ENCODE assay signal across 1 cellular context in the genomic region with DNA sequence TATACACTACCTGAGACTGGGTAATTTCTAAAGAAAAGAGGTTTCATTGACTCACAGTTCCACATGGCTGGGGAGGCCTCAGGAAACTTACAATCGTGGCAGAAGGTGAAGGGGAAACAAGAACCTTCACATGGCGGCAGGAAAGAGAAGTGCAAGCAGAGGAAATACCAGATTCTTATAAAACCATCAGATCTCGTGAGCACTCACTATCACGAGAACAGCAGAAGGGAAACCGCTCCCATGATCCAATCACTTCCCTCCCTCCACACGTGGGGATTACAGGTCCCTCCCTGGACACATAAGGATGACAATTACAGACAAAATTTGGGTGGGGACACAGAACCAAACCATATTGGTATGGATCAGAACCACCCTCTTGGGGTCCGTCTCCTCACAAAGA.
TF ChIP-seq lines count a peak whose summit lies in the region.

No MANE protein-coding gene starts in this region.

TF ChIP-seq in GM23338, 12 proteins besides CTCF, POLR2A, EP300 and RAD21 (continued from another document):
- TF ChIP-seq, protein P1, sequence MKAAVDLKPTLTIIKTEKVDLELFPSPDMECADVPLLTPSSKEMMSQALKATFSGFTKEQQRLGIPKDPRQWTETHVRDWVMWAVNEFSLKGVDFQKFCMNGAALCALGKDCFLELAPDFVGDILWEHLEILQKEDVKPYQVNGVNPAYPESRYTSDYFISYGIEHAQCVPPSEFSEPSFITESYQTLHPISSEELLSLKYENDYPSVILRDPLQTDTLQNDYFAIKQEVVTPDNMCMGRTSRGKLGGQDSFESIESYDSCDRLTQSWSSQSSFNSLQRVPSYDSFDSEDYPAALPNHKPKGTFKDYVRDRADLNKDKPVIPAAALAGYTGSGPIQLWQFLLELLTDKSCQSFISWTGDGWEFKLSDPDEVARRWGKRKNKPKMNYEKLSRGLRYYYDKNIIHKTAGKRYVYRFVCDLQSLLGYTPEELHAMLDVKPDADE (IDR thresholded peaks at IDR 0.05) = no peak
- TF ChIP-seq CREB1 (CRISPR knock-in tag; IDR thresholded peaks at IDR 0.05; ENCODE audit: low read depth) (no peak), ZNF331 (CRISPR knock-in tag; IDR thresholded peaks at IDR 0.05; ENCODE audit: low read depth) (no peak), STAT1 (IDR thresholded peaks at IDR 0.05; ENCODE audit: unreplicated experiment) (no peak)
- TF ChIP-seq, protein P2, sequence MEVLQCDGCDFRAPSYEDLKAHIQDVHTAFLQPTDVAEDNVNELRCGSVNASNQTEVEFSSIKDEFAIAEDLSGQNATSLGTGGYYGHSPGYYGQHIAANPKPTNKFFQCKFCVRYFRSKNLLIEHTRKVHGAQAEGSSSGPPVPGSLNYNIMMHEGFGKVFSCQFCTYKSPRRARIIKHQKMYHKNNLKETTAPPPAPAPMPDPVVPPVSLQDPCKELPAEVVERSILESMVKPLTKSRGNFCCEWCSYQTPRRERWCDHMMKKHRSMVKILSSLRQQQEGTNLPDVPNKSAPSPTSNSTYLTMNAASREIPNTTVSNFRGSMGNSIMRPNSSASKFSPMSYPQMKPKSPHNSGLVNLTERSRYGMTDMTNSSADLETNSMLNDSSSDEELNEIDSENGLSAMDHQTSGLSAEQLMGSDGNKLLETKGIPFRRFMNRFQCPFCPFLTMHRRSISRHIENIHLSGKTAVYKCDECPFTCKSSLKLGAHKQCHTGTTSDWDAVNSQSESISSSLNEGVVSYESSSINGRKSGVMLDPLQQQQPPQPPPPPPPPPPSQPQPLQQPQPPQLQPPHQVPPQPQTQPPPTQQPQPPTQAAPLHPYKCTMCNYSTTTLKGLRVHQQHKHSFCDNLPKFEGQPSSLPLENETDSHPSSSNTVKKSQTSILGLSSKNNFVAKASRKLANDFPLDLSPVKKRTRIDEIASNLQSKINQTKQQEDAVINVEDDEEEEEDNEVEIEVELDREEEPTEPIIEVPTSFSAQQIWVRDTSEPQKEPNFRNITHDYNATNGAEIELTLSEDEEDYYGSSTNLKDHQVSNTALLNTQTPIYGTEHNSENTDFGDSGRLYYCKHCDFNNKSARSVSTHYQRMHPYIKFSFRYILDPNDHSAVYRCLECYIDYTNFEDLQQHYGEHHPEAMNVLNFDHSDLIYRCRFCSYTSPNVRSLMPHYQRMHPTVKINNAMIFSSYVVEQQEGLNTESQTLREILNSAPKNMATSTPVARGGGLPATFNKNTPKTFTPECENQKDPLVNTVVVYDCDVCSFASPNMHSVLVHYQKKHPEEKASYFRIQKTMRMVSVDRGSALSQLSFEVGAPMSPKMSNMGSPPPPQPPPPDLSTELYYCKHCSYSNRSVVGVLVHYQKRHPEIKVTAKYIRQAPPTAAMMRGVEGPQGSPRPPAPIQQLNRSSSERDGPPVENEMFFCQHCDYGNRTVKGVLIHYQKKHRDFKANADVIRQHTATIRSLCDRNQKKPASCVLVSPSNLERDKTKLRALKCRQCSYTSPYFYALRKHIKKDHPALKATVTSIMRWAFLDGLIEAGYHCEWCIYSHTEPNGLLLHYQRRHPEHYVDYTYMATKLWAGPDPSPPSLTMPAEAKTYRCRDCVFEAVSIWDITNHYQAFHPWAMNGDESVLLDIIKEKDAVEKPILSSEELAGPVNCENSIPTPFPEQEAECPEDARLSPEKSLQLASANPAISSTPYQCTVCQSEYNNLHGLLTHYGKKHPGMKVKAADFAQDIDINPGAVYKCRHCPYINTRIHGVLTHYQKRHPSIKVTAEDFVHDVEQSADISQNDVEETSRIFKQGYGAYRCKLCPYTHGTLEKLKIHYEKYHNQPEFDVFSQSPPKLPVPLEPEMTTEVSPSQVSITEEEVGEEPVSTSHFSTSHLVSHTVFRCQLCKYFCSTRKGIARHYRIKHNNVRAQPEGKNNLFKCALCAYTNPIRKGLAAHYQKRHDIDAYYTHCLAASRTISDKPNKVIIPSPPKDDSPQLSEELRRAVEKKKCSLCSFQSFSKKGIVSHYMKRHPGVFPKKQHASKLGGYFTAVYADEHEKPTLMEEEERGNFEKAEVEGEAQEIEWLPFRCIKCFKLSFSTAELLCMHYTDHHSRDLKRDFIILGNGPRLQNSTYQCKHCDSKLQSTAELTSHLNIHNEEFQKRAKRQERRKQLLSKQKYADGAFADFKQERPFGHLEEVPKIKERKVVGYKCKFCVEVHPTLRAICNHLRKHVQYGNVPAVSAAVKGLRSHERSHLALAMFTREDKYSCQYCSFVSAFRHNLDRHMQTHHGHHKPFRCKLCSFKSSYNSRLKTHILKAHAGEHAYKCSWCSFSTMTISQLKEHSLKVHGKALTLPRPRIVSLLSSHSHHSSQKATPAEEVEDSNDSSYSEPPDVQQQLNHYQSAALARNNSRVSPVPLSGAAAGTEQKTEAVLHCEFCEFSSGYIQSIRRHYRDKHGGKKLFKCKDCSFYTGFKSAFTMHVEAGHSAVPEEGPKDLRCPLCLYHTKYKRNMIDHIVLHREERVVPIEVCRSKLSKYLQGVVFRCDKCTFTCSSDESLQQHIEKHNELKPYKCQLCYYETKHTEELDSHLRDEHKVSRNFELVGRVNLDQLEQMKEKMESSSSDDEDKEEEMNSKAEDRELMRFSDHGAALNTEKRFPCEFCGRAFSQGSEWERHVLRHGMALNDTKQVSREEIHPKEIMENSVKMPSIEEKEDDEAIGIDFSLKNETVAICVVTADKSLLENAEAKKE (CRISPR knock-in tag; IDR thresholded peaks at IDR 0.05) = no peak
